Comparison of ENCODE assay signal across 8 cellular contexts in the genomic region with DNA sequence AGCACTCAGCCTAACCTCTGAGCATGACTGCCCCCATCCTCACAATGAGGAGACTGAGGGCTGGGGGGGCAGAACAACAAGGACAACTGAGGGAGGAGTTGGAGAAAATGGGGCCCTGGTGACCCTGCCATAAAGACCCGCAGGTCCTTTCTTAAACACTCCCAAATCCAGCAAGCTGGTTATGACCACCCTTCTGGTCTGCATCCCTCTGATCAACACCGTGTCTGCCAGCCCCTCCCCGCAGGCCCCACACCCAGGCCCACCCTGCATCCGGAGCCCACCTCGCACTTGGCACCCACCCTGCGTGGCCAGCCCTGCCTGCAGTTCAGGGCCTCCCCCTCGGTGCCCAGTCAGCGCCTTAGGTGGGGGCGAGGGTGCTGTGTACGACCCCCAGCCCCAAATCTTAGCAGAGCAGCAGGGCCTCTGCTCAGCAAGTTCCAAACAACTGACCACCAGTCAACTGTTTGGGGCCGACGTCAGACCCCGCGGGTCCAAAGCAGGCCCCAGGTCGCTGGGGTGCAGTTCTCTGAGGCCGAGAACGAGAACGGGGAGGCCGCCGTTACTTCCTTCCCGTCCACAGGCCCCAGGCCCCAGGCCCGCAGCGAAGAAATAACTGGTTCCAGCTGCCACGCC. TPM values are rescaled to one million over a fixed set of nuclear protein-coding genes. Genes with fewer than 3 reads are reported as not detected.
DNase-seq lines count a peak whose midpoint lies in the region; ATAC-seq, FAIRE-seq and TF ChIP-seq lines count a peak whose summit lies in the region.

No MANE protein-coding gene starts in this region.

- peaks cover 9% of the 10 kb centered on the region for H3K9me3 Mint-ChIP-seq in glutamatergic neuron (ENCODE audit: unreplicated experiment)

- H3K4me3 Mint-ChIP-seq in glutamatergic neuron (ENCODE audit: unreplicated experiment): peak overlapping the region; percentile 64

- no peak; a peak in 2 of 6 replicates for ATAC-seq in A549
- peak; percentile 29 for ATAC-seq in GM19452 (IDR thresholded peaks at IDR 0.05; ENCODE audit: unreplicated experiment)
- no peak for ATAC-seq in GM19328 (IDR thresholded peaks at IDR 0.05; ENCODE audit: unreplicated experiment)
- ATAC-seq in HG02610 (IDR thresholded peaks at IDR 0.05; ENCODE audit: unreplicated experiment): no peak

- no peak for TF ChIP-seq RAD21 in A549 (conservative IDR thresholded peaks at IDR 0.05 in 1 of 2, IDR thresholded peaks at IDR 0.05 in 1 of 2)

- H3K27ac Mint-ChIP-seq in glutamatergic neuron (ENCODE audit: unreplicated experiment): no peak overlapping the region

- no peak for FAIRE-seq in A549 (lab: Jason Lieb, UNC)

- H3K4me3 ChIP-seq in A549: peak overlapping the region; percentile 90
- peak overlapping the region; percentile 61 for H3K4me3 ChIP-seq in SJCRH30
- H3K4me3 ChIP-seq in skeletal muscle cell (ENCODE audit: low read depth, low read length): peak overlapping the region; percentile 55

- WGBS in A549 (ENCODE audit: missing lambda C conversion rate): 17% methylated on average over 17 of the region's 24 CpGs

- H3K27ac ChIP-seq in A549 (peak overlapping the region; percentile 88 to 89), SJCRH30 (peak overlapping the region; percentile 46)

- no peaks in the 10 kb centered on the region for H3K27me3 ChIP-seq in SJCRH30

- H3K9me3 ChIP-seq in A549 (no peaks in the 10 kb centered on the region), SJCRH30 (replicated peaks) (no peaks in the 10 kb centered on the region)

- H3K36me3 ChIP-seq in SJCRH30: no peaks in the 10 kb centered on the region

- H3K4me1 ChIP-seq in A549 (peaks cover 50% of the 10 kb centered on the region), SJCRH30 (peaks cover 19% of the 10 kb centered on the region)

- CTCF ChIA-PET in A549 (lab: Yijun Ruan, JAX): interaction anchor here (0.9 to 9.7 kb wide), 7 partner anchors 9 to 215 kb away, joined by 3 to 130 read pairs (median 4); partner anchors contain the start of gene APMAP

- no peaks in the 10 kb centered on the region for H3K36me3 Mint-ChIP-seq in glutamatergic neuron (ENCODE audit: unreplicated experiment)

- POLR2A ChIA-PET in A549 (lab: Yijun Ruan, JAX): no interaction called here

- TF ChIP-seq POLR2A in A549 (IDR thresholded peaks at IDR 0.05; ENCODE audit: low read length): no peak

- H3K4me1 Mint-ChIP-seq in glutamatergic neuron (ENCODE audit: low read depth, unreplicated experiment): no peaks in the 10 kb centered on the region

- H3K27me3 Mint-ChIP-seq in glutamatergic neuron (ENCODE audit: unreplicated experiment): peaks cover 19% of the 10 kb centered on the region

- TF ChIP-seq EP300 in A549 (IDR thresholded peaks at IDR 0.05): no peak

- H3K4me2 ChIP-seq in A549: peak overlapping the region; percentile 97

- TF ChIP-seq CTCF in A549 (IDR thresholded peaks at IDR 0.05) (no peak), glutamatergic neuron (IDR thresholded peaks at IDR 0.05; ENCODE audit: partially characterized antibody, unreplicated experiment) (no peak)

- DNase-seq in A549 (ENCODE audit: low read depth in 1 of 2, low spot score in 1 of 2): no peak
- DNase-seq in SJCRH30: no peak
- DNase-seq in glutamatergic neuron: no peak
- DNase-seq in skeletal muscle cell (ENCODE audit: low read depth): no peak
- DNase-seq in DMS153 (lab: John Stamatoyannopoulos, UW): no peak

TF ChIP-seq in A549, 52 proteins besides CTCF, POLR2A, EP300 and RAD21:
- no peak for TF ChIP-seq CEBPB (IDR thresholded peaks at IDR 0.05)
- no peak for TF ChIP-seq TFCP2L1 (CRISPR knock-in tag; IDR thresholded peaks at IDR 0.05)
- TF ChIP-seq RCOR1 (IDR thresholded peaks at IDR 0.05; ENCODE audit: low read depth, low read length): no peak
- TF ChIP-seq KDM5A (IDR thresholded peaks at IDR 0.05): no peak
- no peak for TF ChIP-seq ZFP36 (IDR thresholded peaks at IDR 0.05; ENCODE audit: borderline replicate concordance, partially characterized antibody)
- TF ChIP-seq HDAC2 (IDR thresholded peaks at IDR 0.05): no peak
- TF ChIP-seq, protein P1, sequence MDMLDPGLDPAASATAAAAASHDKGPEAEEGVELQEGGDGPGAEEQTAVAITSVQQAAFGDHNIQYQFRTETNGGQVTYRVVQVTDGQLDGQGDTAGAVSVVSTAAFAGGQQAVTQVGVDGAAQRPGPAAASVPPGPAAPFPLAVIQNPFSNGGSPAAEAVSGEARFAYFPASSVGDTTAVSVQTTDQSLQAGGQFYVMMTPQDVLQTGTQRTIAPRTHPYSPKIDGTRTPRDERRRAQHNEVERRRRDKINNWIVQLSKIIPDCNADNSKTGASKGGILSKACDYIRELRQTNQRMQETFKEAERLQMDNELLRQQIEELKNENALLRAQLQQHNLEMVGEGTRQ (IDR thresholded peaks at IDR 0.05): no peak
- no peak for TF ChIP-seq HOXB13 (CRISPR knock-in tag; IDR thresholded peaks at IDR 0.05; ENCODE audit: low read depth)

RNA-seq across cellular contexts. Expression of gene ACSS1, which starts 1.2 kb away (rescaled TPM):
- polyA plus RNA-seq in A549 (2011; rRNA removed) (7.2 and 8.5 TPM in 2 replicates), A549 (2017; fragmentation: RNase III; extraction: RNeasy Plus Mini Kit Qiagen cat#74134 plus additional on column Dnase treatment) (7.6 to 8.1 TPM (median 7.6 TPM) in 3 replicates)
- 9.8 and 12.0 TPM in 2 replicates for polyA plus RNA-seq in A549 (2012; cell fraction: cytosol; rRNA removed)
- 23.9 and 27.6 TPM in 2 replicates for polyA plus RNA-seq in A549 (2012; cell fraction: nucleus; rRNA removed)
- polyA minus RNA-seq in A549 (2011; rRNA and poly(A)+ RNA removed): 14.7 TPM in 2 replicates
- total RNA-seq in SJCRH30 (2014; rRNA removed; shearing (Covaris generic)): 11.5 and 13.0 TPM in 2 replicates
- total RNA-seq in glutamatergic neuron (ENCODE audit: unreplicated experiment): not detected

RNA-seq across cellular contexts. Expression of gene VSX1, which starts 25.2 kb away (rescaled TPM):
- polyA plus RNA-seq in A549 (2011; rRNA removed) (2.9 and 3.6 TPM in 2 replicates), A549 (2017; fragmentation: RNase III; extraction: RNeasy Plus Mini Kit Qiagen cat#74134 plus additional on column Dnase treatment) (0.52 to 1.2 TPM (median 0.77 TPM) in 3 replicates)
- 0.65 TPM in 2 replicates for polyA plus RNA-seq in A549 (2012; cell fraction: cytosol; rRNA removed)
- polyA plus RNA-seq in A549 (2012; cell fraction: nucleus; rRNA removed): 0.51 and 0.58 TPM in 2 replicates
- 1.8 and 2.4 TPM in 2 replicates for polyA minus RNA-seq in A549 (2011; rRNA and poly(A)+ RNA removed)
- total RNA-seq in SJCRH30 (2014; rRNA removed; shearing (Covaris generic)): 0.06 and 0.10 TPM in 2 replicates
- not detected for total RNA-seq in glutamatergic neuron (ENCODE audit: unreplicated experiment)

Comparison
In these comparisons a context has a peak if more than half of its experiments do, and no peak if none do; other contexts are left out.
1. RNA of gene ACSS1, which starts 1.2 kb away (total RNA-seq): 11.5 to 13.0 TPM in SJCRH30; not detected in glutamatergic neuron (single experiment); every median in the first group is over 10 times any median in the second.
2. Peak in every context shown above with its lines, with median percentiles within 50 percentile points of each other: H3K4me3 ChIP-seq.